In genomic region chr1:16180291-16180824, GRCh38 we compare ENCODE assay signal across 10 cellular contexts. TPM values are rescaled to one million over a fixed set of nuclear protein-coding genes. Genes with fewer than 3 reads are reported as not detected.
A peak's percentile ranks its signal among the peaks of the same experiment; 100 is the strongest.
DNase-seq lines count a peak whose midpoint lies in the region; ATAC-seq and TF ChIP-seq lines count a peak whose summit lies in the region.
"Had no signal": no experiment of that assay in that cellular context is flagged by ENCODE, and none has a peak within 500 bp of the region (broad histone marks: within the 10 kb centered on the region; RNA-seq: fewer than 3 reads in every experiment).

No MANE protein-coding gene starts in this region.

- no peak overlapping the region for H2AFZ ChIP-seq in hepatocyte

- ATAC-seq in natural killer cell treated with Interleukin-12 subunit alpha and Interleukin-12 subunit beta and Interleukin-15 and Interleukin-18, amount 100 ng/mL, for 72 hours: no peak

- H3K27ac Mint-ChIP-seq in activated T-cell treated with anti-CD3 and anti-CD28 coated beads, Interleukin-2, amount 50 U/mL, for 24 hours: no peak overlapping the region
- H3K27ac Mint-ChIP-seq in natural killer cell treated with Interleukin-12 subunit alpha and Interleukin-12 subunit beta and Interleukin-15 and Interleukin-18, amount 100 ng/mL, for 72 hours: no peak overlapping the region

- H3K27ac ChIP-seq in hepatocyte (no peak overlapping the region), suprapubic skin (peak overlapping the region; percentile 86)

- no peak overlapping the region for H3K4me3 Mint-ChIP-seq in activated T-cell treated with anti-CD3 and anti-CD28 coated beads, Interleukin-2, amount 50 U/mL, for 24 hours
- no peak overlapping the region for H3K4me3 Mint-ChIP-seq in natural killer cell treated with Interleukin-12 subunit alpha and Interleukin-12 subunit beta and Interleukin-15 and Interleukin-18, amount 100 ng/mL, for 72 hours

- H3K4me2 ChIP-seq in hepatocyte: no peak overlapping the region

- no peak for TF ChIP-seq CTCF in hepatocyte (IDR thresholded peaks at IDR 0.05; ENCODE audit: poor library complexity)
- no peak for TF ChIP-seq CTCF in suprapubic skin (IDR thresholded peaks at IDR 0.05)

- H3K79me2 ChIP-seq in hepatocyte: no peaks in the 10 kb centered on the region

- H3K4me1 Mint-ChIP-seq in activated T-cell treated with anti-CD3 and anti-CD28 coated beads, Interleukin-2, amount 50 U/mL, for 24 hours (ENCODE audit: low read depth): no peaks in the 10 kb centered on the region
- peaks cover 0 to 4% of the 10 kb centered on the region in 2 donors for H3K4me1 Mint-ChIP-seq in natural killer cell treated with Interleukin-12 subunit alpha and Interleukin-12 subunit beta and Interleukin-15 and Interleukin-18, amount 100 ng/mL, for 72 hours (ENCODE audit: low read depth in 2 of 2)

- no peaks in the 10 kb centered on the region for H3K9me3 Mint-ChIP-seq in activated T-cell treated with anti-CD3 and anti-CD28 coated beads, Interleukin-2, amount 50 U/mL, for 24 hours
- no peaks in the 10 kb centered on the region for H3K9me3 Mint-ChIP-seq in natural killer cell treated with Interleukin-12 subunit alpha and Interleukin-12 subunit beta and Interleukin-15 and Interleukin-18, amount 100 ng/mL, for 72 hours

- no peaks in the 10 kb centered on the region for H3K36me3 ChIP-seq in adipocyte (ENCODE audit: control insufficient read depth, insufficient read depth, low read length, severe bottlenecking)
- H3K36me3 ChIP-seq in hepatocyte (replicated peaks; ENCODE audit: insufficient read depth, low read depth): no peaks in the 10 kb centered on the region
- no peaks in the 10 kb centered on the region for H3K36me3 ChIP-seq in suprapubic skin

- H3K27me3 ChIP-seq in adipocyte (replicated peaks; ENCODE audit: control insufficient read depth, insufficient read depth, low read length) (no peaks in the 10 kb centered on the region), hepatocyte (no peaks in the 10 kb centered on the region), suprapubic skin (no peaks in the 10 kb centered on the region)

- peak overlapping the region; percentile 85 for H3K9ac ChIP-seq in adipocyte (ENCODE audit: low read length)

- H3K4me3 ChIP-seq in adipocyte (ENCODE audit: low read length): no peak overlapping the region
- no peak overlapping the region for H3K4me3 ChIP-seq in hepatocyte
- H3K4me3 ChIP-seq in suprapubic skin: no peak overlapping the region

- H3K4me1 ChIP-seq in adipocyte (ENCODE audit: control insufficient read depth, insufficient read depth, low read length): peaks cover 39% of the 10 kb centered on the region
- peaks cover 46% of the 10 kb centered on the region for H3K4me1 ChIP-seq in hepatocyte (ENCODE audit: insufficient read depth)
- H3K4me1 ChIP-seq in suprapubic skin: peaks cover 67% of the 10 kb centered on the region

- H3K27me3 Mint-ChIP-seq in activated T-cell treated with anti-CD3 and anti-CD28 coated beads, Interleukin-2, amount 50 U/mL, for 24 hours: no peaks in the 10 kb centered on the region
- H3K27me3 Mint-ChIP-seq in natural killer cell treated with Interleukin-12 subunit alpha and Interleukin-12 subunit beta and Interleukin-15 and Interleukin-18, amount 100 ng/mL, for 72 hours: peaks cover 0 to 21% of the 10 kb centered on the region in 2 donors

- H3K9me3 ChIP-seq in adipocyte (ENCODE audit: control insufficient read depth, low read length) (no peaks in the 10 kb centered on the region), hepatocyte (ENCODE audit: low read depth) (no peaks in the 10 kb centered on the region), suprapubic skin (no peaks in the 10 kb centered on the region)

- peak; percentile 19 for DNase-seq in GM04504 (ENCODE audit: low read depth)
- DNase-seq in adipocyte (ENCODE audit: low read depth): peak; percentile 26
- DNase-seq in hepatocyte (ENCODE audit: low spot score): peak; percentile 25
- DNase-seq in suprapubic skin (ENCODE audit: low spot score in 2 of 2): no peak
- no peak for DNase-seq in NCI-H1694 treated with DMSO at 0.1 percent for 48 hours (lab: John Stamatoyannopoulos, UW)
- no peak for DNase-seq in activated T-cell treated with anti-CD3 and anti-CD28 coated beads, Interleukin-2, amount 50 U/mL, for 24 hours
- DNase-seq in natural killer cell treated with Interleukin-12 subunit alpha and Interleukin-12 subunit beta and Interleukin-15 and Interleukin-18, amount 100 ng/mL, for 72 hours (ENCODE audit: low spot score): no peak
- DNase-seq: Kasumi-1; NCI-H2029 treated with DMSO at 0.1 percent for 48 hours; stimulated activated naive CD4-positive, alpha-beta T cell treated with Interleukin-2 at 50 U/mL for 16 hours had no signal

- no peak for TF ChIP-seq POLR2A in suprapubic skin (IDR thresholded peaks at IDR 0.05)

- 82% methylated on average over 13 of the region's 13 CpGs for WGBS in hepatocyte (ENCODE audit: low lambda C conversion rate, missing lambda C conversion rate)
- WGBS in suprapubic skin: 86% methylated on average over 13 of the region's 13 CpGs

- no peaks in the 10 kb centered on the region for H3K36me3 Mint-ChIP-seq in activated T-cell treated with anti-CD3 and anti-CD28 coated beads, Interleukin-2, amount 50 U/mL, for 24 hours (ENCODE audit: low read depth)
- H3K36me3 Mint-ChIP-seq in natural killer cell treated with Interleukin-12 subunit alpha and Interleukin-12 subunit beta and Interleukin-15 and Interleukin-18, amount 100 ng/mL, for 72 hours: no peaks in the 10 kb centered on the region

- H4K20me1 ChIP-seq in hepatocyte (ENCODE audit: insufficient read depth, poor library complexity, severe bottlenecking): no peaks in the 10 kb centered on the region

- TF ChIP-seq EP300 in suprapubic skin (IDR thresholded peaks at IDR 0.05): no peak

- H3K9me2 ChIP-seq in hepatocyte (replicated peaks; ENCODE audit: insufficient read depth): no peaks in the 10 kb centered on the region

RNA-seq across cellular contexts. Expression of gene EPHA2, which starts 24.5 kb away (rescaled TPM):
- total RNA-seq in hepatocyte: 26.7 and 27.3 TPM in 2 replicates
- polyA plus RNA-seq in hepatocyte: 20.0 and 20.4 TPM in 2 replicates
- total RNA-seq in suprapubic skin: 100 to 1,000 TPM in 3 of 4 donors, 10 to 100 TPM in 1; 59.0 to 145 (median 104) TPM
- total RNA-seq in natural killer cell treated with Interleukin-12 subunit alpha and Interleukin-12 subunit beta and Interleukin-15 and Interleukin-18, amount 100 ng/mL, for 72 hours: not detected

RNA-seq across cellular contexts. Expression of gene ARHGEF19, which starts 32.1 kb away (rescaled TPM):
- total RNA-seq in hepatocyte (15.9 and 21.0 TPM in 2 replicates), suprapubic skin (10 to 100 TPM; 33.0 to 83.8 (median 45.7) TPM)
- polyA plus RNA-seq in hepatocyte: 24.7 and 24.8 TPM in 2 replicates
- total RNA-seq in natural killer cell treated with Interleukin-12 subunit alpha and Interleukin-12 subunit beta and Interleukin-15 and Interleukin-18, amount 100 ng/mL, for 72 hours: 10 to 100 TPM; 13.0 to 14.0 TPM

RNA-seq across cellular contexts. Expression of gene CPLANE2, which starts 56.6 kb away (rescaled TPM):
- total RNA-seq in hepatocyte (5.4 and 6.6 TPM in 2 replicates), suprapubic skin (10 to 100 TPM in 2 of 4 donors, 1 to 10 TPM in 2; 5.2 to 20.4 (median 12.7) TPM)
- 2.9 and 6.6 TPM in 2 replicates for polyA plus RNA-seq in hepatocyte
- total RNA-seq in natural killer cell treated with Interleukin-12 subunit alpha and Interleukin-12 subunit beta and Interleukin-15 and Interleukin-18, amount 100 ng/mL, for 72 hours: 1 to 10 TPM; 3.2 to 3.8 TPM

Comparison
In these comparisons a context has a peak if more than half of its experiments do, and no peak if none do; other contexts are left out.
1. DNase-seq: peak in GM04504 (single experiment), adipocyte (single experiment) and hepatocyte (single experiment); none in suprapubic skin (0 of 2), NCI-H1694 treated with DMSO at 0.1 percent for 48 hours (single experiment), activated T-cell treated with anti-CD3 and anti-CD28 coated beads, Interleukin-2, amount 50 U/mL, for 24 hours (single experiment) and natural killer cell treated with Interleukin-12 subunit alpha and Interleukin-12 subunit beta and Interleukin-15 and Interleukin-18, amount 100 ng/mL, for 72 hours (single experiment).
2. RNA of gene EPHA2, which starts 24.5 kb away (total RNA-seq): 59.0 to 145 TPM in suprapubic skin and 26.7 to 27.3 TPM in hepatocyte; not detected in natural killer cell treated with Interleukin-12 subunit alpha and Interleukin-12 subunit beta and Interleukin-15 and Interleukin-18, amount 100 ng/mL, for 72 hours; every median in the first group is over 10 times any median in the second.